Comparison of ENCODE assay signal across 26 cellular contexts in genomic region chr13:38944219-38944618, GRCh38. TPM values are rescaled to one million over a fixed set of nuclear protein-coding genes. Genes with fewer than 3 reads are reported as not detected.
"Had no signal": no experiment of that assay in that cellular context is flagged by ENCODE, and none has a peak within 500 bp of the region (broad histone marks: within the 10 kb centered on the region; RNA-seq: fewer than 3 reads in every experiment).

No MANE protein-coding gene starts in this region.

- H3K4me3 Mint-ChIP-seq: natural killer cell; neural crest cell; stimulated activated memory B cell treated with anti-CD40 and anti-IgM and Interleukin-4, amounts not matched to agents 10 μg/mL and 1 μg/mL and 100 μg/mL, for 72 hours; stimulated activated naive CD8-positive, alpha-beta T cell treated with anti-CD3 and anti-CD28 coated beads, Interleukin-15, Interleukin-2, amounts not matched to agents 100 ng/mL and 50 ng/mL, for 24 hours had no signal

- H3K9me3 ChIP-seq: heart left ventricle, spleen, tibial artery, upper lobe of left lung, uterus had no signal

- H3K36me3 ChIP-seq: heart left ventricle, spleen, tibial artery, upper lobe of left lung, uterus had no signal

- H3K4me1 Mint-ChIP-seq: natural killer cell; neural crest cell; stimulated activated memory B cell treated with anti-CD40 and anti-IgM and Interleukin-4, amounts not matched to agents 10 μg/mL and 1 μg/mL and 100 μg/mL, for 72 hours had no signal

- H3K27me3 ChIP-seq: heart left ventricle, spleen, tibial artery, upper lobe of left lung, uterus had no signal

- H3K4me1 ChIP-seq: heart left ventricle, spleen, tibial artery, upper lobe of left lung, uterus had no signal

- H3K27ac ChIP-seq: dorsolateral prefrontal cortex, heart left ventricle, spleen, tibial artery, upper lobe of left lung, uterus had no signal

- H3K27ac Mint-ChIP-seq: natural killer cell; stimulated activated memory B cell treated with anti-CD40 and anti-IgM and Interleukin-4, amounts not matched to agents 10 μg/mL and 1 μg/mL and 100 μg/mL, for 72 hours; stimulated activated naive CD8-positive, alpha-beta T cell treated with anti-CD3 and anti-CD28 coated beads, Interleukin-15, Interleukin-2, amounts not matched to agents 100 ng/mL and 50 ng/mL, for 24 hours had no signal

- DNase-seq: dorsolateral prefrontal cortex; effector CD8-positive, alpha-beta T cell; foreskin melanocyte; heart left ventricle; hippocampal formation; mammary epithelial cell; natural killer cell; posterior cingulate gyrus; spleen; stimulated activated CD4-positive, alpha-beta T cell treated with anti-CD3 and anti-CD28 coated beads, Interleukin-15, amount 100 ng/mL, for 24 hours; stimulated activated CD4-positive, alpha-beta T cell treated with anti-CD3 and anti-CD28 coated beads, Interleukin-1b, Interleukin-23, amount 100 ng/mL, for 48 hours; stimulated activated CD4-positive, alpha-beta T cell treated with anti-CD3 and anti-CD28 coated beads, Interleukin-4, amount 100 ng/mL, for 24 hours; tibial artery; upper lobe of left lung; uterus had no signal

- H3K36me3 Mint-ChIP-seq: natural killer cell; stimulated activated memory B cell treated with anti-CD40 and anti-IgM and Interleukin-4, amounts not matched to agents 10 μg/mL and 1 μg/mL and 100 μg/mL, for 72 hours had no signal

- H3K9me3 Mint-ChIP-seq: stimulated activated naive CD8-positive, alpha-beta T cell treated with anti-CD3 and anti-CD28 coated beads, Interleukin-15, Interleukin-2, amounts not matched to agents 100 ng/mL and 50 ng/mL, for 24 hours had no signal

- H3K4me3 ChIP-seq: dorsolateral prefrontal cortex, heart left ventricle, spleen, tibial artery, upper lobe of left lung, uterus had no signal

RNA-seq across cellular contexts. Expression of gene STOML3, which starts 46.4 kb away (rescaled TPM):
- total RNA-seq: dorsolateral prefrontal cortex, heart left ventricle, kidney epithelial cell, left lobe of liver, lower leg skin, mammary epithelial cell, mucosa of gallbladder, myocyte, natural killer cell, neural crest cell, osteocyte, pulmonary artery endothelial cell, sciatic nerve, spleen had no signal
- polyA plus RNA-seq: heart left ventricle, mammary epithelial cell, spleen had no signal
